Comparison of ENCODE assay signal across 1 cellular context in genomic region chr11:554428-554823, GRCh38.
TF ChIP-seq lines count a peak whose summit lies in the region.

No MANE protein-coding gene starts in this region.

TF ChIP-seq in IMR-90, 13 proteins besides CTCF, POLR2A, EP300 and RAD21:
- TF ChIP-seq ELK1 (IDR thresholded peaks at IDR 0.05; ENCODE audit: borderline replicate concordance, low read depth, low read length) = no peak
- TF ChIP-seq MXI1 (IDR thresholded peaks at IDR 0.05; ENCODE audit: borderline replicate concordance, low read depth, low read length) = no peak
